ENCODE assay signal across 20 cellular contexts in the genomic region with DNA sequence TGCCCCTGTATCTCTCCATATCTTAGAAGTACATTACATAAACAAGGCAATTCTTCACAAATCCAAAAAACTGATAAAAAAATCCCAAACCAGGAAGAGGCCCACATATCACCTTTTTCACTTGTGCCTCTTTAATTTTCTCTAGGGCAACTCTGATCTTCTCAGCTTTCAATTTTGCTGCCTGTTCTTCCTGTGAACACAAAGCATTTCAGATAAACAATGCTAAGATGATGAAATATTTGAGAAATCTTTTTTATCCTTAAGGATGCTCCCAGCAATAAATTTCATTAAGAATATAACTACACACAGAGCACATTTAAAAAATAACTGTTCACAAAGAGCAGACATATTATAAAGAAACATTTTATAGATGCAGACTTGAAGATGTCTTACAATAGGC.
DNase-seq lines count a peak whose midpoint lies in the region; ATAC-seq and TF ChIP-seq lines count a peak whose summit lies in the region.
"Had no signal": no experiment of that assay in that cellular context is flagged by ENCODE, and none has a peak within 500 bp of the region (broad histone marks: within the 10 kb centered on the region; RNA-seq: fewer than 3 reads in every experiment).

No MANE protein-coding gene starts in this region.

- H3K27ac Mint-ChIP-seq in MCF 10A (ENCODE audit: low read depth, unreplicated experiment): peak overlapping the region; percentile 74
- H3K27ac Mint-ChIP-seq in brain: peak overlapping the region in 3 of 5 experiments; percentile 35 to 92 (median 82)
- H3K27ac Mint-ChIP-seq: CD4-positive, alpha-beta memory T cell had no signal

- H3K27me3 Mint-ChIP-seq in MCF 10A (ENCODE audit: insufficient read depth, unreplicated experiment): no peaks in the 10 kb centered on the region
- no peaks in the 10 kb centered on the region for H3K27me3 Mint-ChIP-seq in brain
- H3K27me3 Mint-ChIP-seq: CD4-positive, alpha-beta memory T cell had no signal

- H3K4me3 Mint-ChIP-seq in MCF 10A (ENCODE audit: unreplicated experiment) (no peak overlapping the region), brain (peak overlapping the region in 1 of 5 experiments; percentile 12)
- H3K4me3 Mint-ChIP-seq: CD4-positive, alpha-beta memory T cell had no signal

- H3K4me1 Mint-ChIP-seq in MCF 10A (ENCODE audit: insufficient read depth, unreplicated experiment): peaks cover 6% of the 10 kb centered on the region
- peaks cover 28% of the 10 kb centered on the region for H3K4me1 Mint-ChIP-seq in brain
- H3K4me1 Mint-ChIP-seq: CD4-positive, alpha-beta memory T cell had no signal

- CTCF ChIA-PET in MCF 10A (lab: Yijun Ruan, JAX) (interaction anchor here (0.6 kb wide), 1 partner anchor 457 kb away, joined by 3 read pairs; no protein-coding TSS in a partner anchor), mammary epithelial cell (lab: Charles Lee; ENCODE audit: low non-redundant PET) (no interaction called here)

- H3K27me3 ChIP-seq in mammary epithelial cell (ENCODE audit: insufficient read depth, low read length) (no peaks in the 10 kb centered on the region), heart left ventricle (no peaks in the 10 kb centered on the region)
- H3K27me3 ChIP-seq: BE2C, MG63, SJCRH30 had no signal

- no peak overlapping the region for H3K9ac ChIP-seq in mammary epithelial cell (ENCODE audit: insufficient read depth, low read length)

- in situ Hi-C loops in mammary epithelial cell (cut with MboI; ENCODE audit: low sequenced_read_pairs in 2 of 2): no loop called here

- POLR2A ChIA-PET in MCF 10A (lab: Yijun Ruan, JAX): no interaction called here

- H3K36me3 Mint-ChIP-seq in MCF 10A (ENCODE audit: insufficient read depth, unreplicated experiment) (peaks cover 36% of the 10 kb centered on the region), brain (peaks cover 63% of the 10 kb centered on the region)

- H3K4me3 ChIP-seq in mammary epithelial cell (replicated peaks in 1 of 3; ENCODE audit: insufficient read depth in 1 of 3, low read depth in 2 of 3, low read length in 3 of 3) (no peak overlapping the region), fibroblast of the aortic adventitia (ENCODE audit: low read depth, low read length) (no peak overlapping the region), heart left ventricle (no peak overlapping the region)
- H3K4me3 ChIP-seq: MG63, SJCRH30 had no signal

- H3K36me3 ChIP-seq in mammary epithelial cell (ENCODE audit: insufficient read depth, low read length): peaks cover 22% of the 10 kb centered on the region
- H3K36me3 ChIP-seq in heart left ventricle: peaks cover 0 to 59% (median 50%) of the 10 kb centered on the region in 9 donors

- no peaks in the 10 kb centered on the region for H3K9me3 Mint-ChIP-seq in MCF 10A (ENCODE audit: unreplicated experiment)
- no peaks in the 10 kb centered on the region for H3K9me3 Mint-ChIP-seq in brain
- H3K9me3 Mint-ChIP-seq: CD4-positive, alpha-beta memory T cell had no signal

- dilution Hi-C loops in mammary epithelial cell (cut with HindIII; ENCODE audit: low sequenced_read_pairs): no loop called here

- intact Hi-C loops in MCF 10A (cut with micrococcal nuclease): no loop called here
- intact Hi-C loops in mammary epithelial cell (cut with micrococcal nuclease): no loop called here
- intact Hi-C loops in heart left ventricle (cut with DNase I): loop anchor here in 1 of 10 donors (10.0 kb wide), 1 partner anchor 443 kb away; no protein-coding TSS in a partner anchor

- no peaks in the 10 kb centered on the region for H3K79me2 ChIP-seq in mammary epithelial cell (ENCODE audit: insufficient read depth, low read length)

- no peaks in the 10 kb centered on the region for H3K4me1 ChIP-seq in mammary epithelial cell (ENCODE audit: insufficient read depth, low read length)
- peaks cover 0 to 5% (median 0%) of the 10 kb centered on the region in 12 donors for H3K4me1 ChIP-seq in heart left ventricle
- H3K4me1 ChIP-seq: SJCRH30 had no signal

- no peaks in the 10 kb centered on the region for H4K20me1 ChIP-seq in mammary epithelial cell (ENCODE audit: insufficient read depth, low read length)

- H3K9me3 ChIP-seq in mammary epithelial cell (replicated peaks; ENCODE audit: insufficient read depth, low read length) (no peaks in the 10 kb centered on the region), heart left ventricle (no peaks in the 10 kb centered on the region)
- H3K9me3 ChIP-seq: BE2C, MG63, SJCRH30 had no signal

- ATAC-seq in heart left ventricle: no peak

- H2AFZ ChIP-seq in mammary epithelial cell (ENCODE audit: low read depth, low read length): no peak overlapping the region

- no peak for TF ChIP-seq CTCF in MCF 10A (IDR thresholded peaks at IDR 0.05; ENCODE audit: unreplicated experiment)
- no peak for TF ChIP-seq CTCF in mammary epithelial cell (conservative IDR thresholded peaks at IDR 0.05 in 1 of 2, IDR thresholded peaks at IDR 0.05 in 1 of 2; ENCODE audit: extremely low read depth in 1 of 2, insufficient read depth in 1 of 2, low read depth in 1 of 2, low read length in 2 of 2)
- no peak for TF ChIP-seq CTCF in brain (conservative IDR thresholded peaks at IDR 0.05)
- TF ChIP-seq CTCF in fibroblast of the aortic adventitia (IDR thresholded peaks at IDR 0.05; ENCODE audit: insufficient read depth, low read length): no peak
- no peak for TF ChIP-seq CTCF in heart left ventricle (IDR thresholded peaks at IDR 0.05)

- no peak for TF ChIP-seq POLR2A in heart left ventricle (IDR thresholded peaks at IDR 0.05)

- H3K4me2 ChIP-seq in mammary epithelial cell (ENCODE audit: insufficient read depth, low read depth, low read length): no peak overlapping the region

- no TSS peak for BruUV-seq in MCF 10A (replicated peaks; lab: Mats Ljungman, UMichigan)
- no TSS peak for BruUV-seq in mammary epithelial cell (replicated peaks; lab: Mats Ljungman, UMichigan)

- DNase-seq in MCF 10A (ENCODE audit: unreplicated experiment) (no peak), mammary epithelial cell (no peak), fibroblast of the aortic adventitia (ENCODE audit: low read depth) (peak; percentile 65), NCI-H2227 (lab: John Stamatoyannopoulos, UW; ENCODE audit: unreplicated experiment) (no peak), heart left ventricle (no peak), 8988T (no peak), RPMI8226 (no peak)
- DNase-seq: ACHN; BE2C; CD4-positive, alpha-beta memory T cell; DMS79; KBM-7; MG63; NCI-H1092 treated with DMSO at 0.1 percent for 48 hours; NCI-H1694; NCI-H2171; NCI-H524; SJCRH30 had no signal

- H3K27ac ChIP-seq in mammary epithelial cell (ENCODE audit: insufficient read depth, low read depth, low read length) (no peak overlapping the region), heart left ventricle (no peak overlapping the region)
- H3K27ac ChIP-seq: RWPE1, SJCRH30 had no signal
